Comparison of ENCODE assay signal across 20 cellular contexts in genomic region chr5:60018091-60018490, GRCh38.
A peak's percentile ranks its signal among the peaks of the same experiment; 100 is the strongest.
DNase-seq lines count a peak whose midpoint lies in the region; ATAC-seq and TF ChIP-seq lines count a peak whose summit lies in the region.
"Had no signal": no experiment of that assay in that cellular context is flagged by ENCODE, and none has a peak within 500 bp of the region (broad histone marks: within the 10 kb centered on the region; RNA-seq: fewer than 3 reads in every experiment).

No MANE protein-coding gene starts in this region.

- in situ Hi-C loops in astrocyte of the spinal cord (cut with HindIII; ENCODE audit: low sequenced_read_pairs) = no loop called here

- no peak overlapping the region for H3K4me3 ChIP-seq in astrocyte of the spinal cord (ENCODE audit: low read depth, low read length)
- H3K4me3 ChIP-seq: A549; BLaER1 treated with 17β-estradiol and CSF1 and Interleukin-3, amounts not matched to agents 10 nM and 100 nM; HAP-1 had no signal

- no peak for TF ChIP-seq CTCF in astrocyte of the spinal cord (IDR thresholded peaks at IDR 0.05; ENCODE audit: low read depth, low read length)

- DNase-seq in EH (ENCODE audit: low read depth) (peak; percentile 47), HT1080 (ENCODE audit: low read depth) (peak; percentile 3), astrocyte of the spinal cord (ENCODE audit: low read depth, low spot score) (peak; percentile 27), DMS114 treated with DMSO at 0.1 percent for 48 hours (lab: John Stamatoyannopoulos, UW; ENCODE audit: unreplicated experiment) (no peak), occipital lobe (lab: John Stamatoyannopoulos, UW) (no peak)
- DNase-seq: ACHN; AML-193; BE2C; CD4-positive, alpha-beta T cell; CD8-positive, alpha-beta memory T cell; DMS 273 treated with DMSO at 0.1 percent for 48 hours; DMS53; DMS79 treated with DMSO at 0.1 percent for 48 hours; GF-D8; GOT3; HFFc6 had no signal

- no peak for ATAC-seq in HG02642 (IDR thresholded peaks at IDR 0.05; ENCODE audit: poor library complexity, unreplicated experiment)
- ATAC-seq: A549 had no signal

Comparison
In these comparisons a context has a peak if more than half of its experiments do, and no peak if none do; other contexts are left out.
1. DNase-seq: peak in EH (single experiment), HT1080 (single experiment) and astrocyte of the spinal cord (single experiment); none in DMS114 treated with DMSO at 0.1 percent for 48 hours (single experiment) and occipital lobe (single experiment).